Comparison of ENCODE assay signal across 5 cellular contexts in the genomic region with DNA sequence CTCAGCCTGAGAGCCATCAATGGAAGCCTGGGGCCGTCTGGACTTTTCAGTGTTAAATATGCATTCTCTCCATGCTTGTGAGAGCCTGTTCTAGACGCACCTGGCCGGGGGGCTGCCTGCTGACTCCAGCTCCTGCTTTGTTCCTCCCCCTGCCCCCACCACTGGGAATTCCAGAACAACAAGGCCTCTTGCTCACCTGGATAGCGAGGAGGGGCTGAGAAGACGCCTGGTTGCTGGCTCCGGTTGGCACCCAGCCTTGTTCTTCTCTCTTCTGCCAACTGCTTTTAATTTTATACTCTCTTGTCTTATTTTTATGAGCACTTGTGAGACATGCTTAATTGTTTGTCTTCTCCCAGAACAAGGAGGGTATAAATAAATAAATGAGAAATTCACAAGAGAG.
"Had no signal": no experiment of that assay in that cellular context is flagged by ENCODE, and none has a peak within 500 bp of the region (broad histone marks: within the 10 kb centered on the region; RNA-seq: fewer than 3 reads in every experiment).

No MANE protein-coding gene starts in this region.

- H3K9me3 ChIP-seq: breast epithelium, gastrocnemius medialis, heart left ventricle, tibial nerve had no signal

- H3K36me3 ChIP-seq: breast epithelium, gastrocnemius medialis, heart left ventricle, tibial nerve had no signal

- H3K4me3 ChIP-seq: breast epithelium, gastrocnemius medialis, heart left ventricle, skin epidermis, tibial nerve had no signal

- H3K4me1 ChIP-seq: breast epithelium, gastrocnemius medialis, tibial nerve had no signal

- H3K27ac ChIP-seq: gastrocnemius medialis, heart left ventricle, skin epidermis, tibial nerve had no signal
